8 cellular contexts compared by ENCODE assay signal in genomic region chr19:57558525-57558924, GRCh38. TPM values are rescaled to one million over a fixed set of nuclear protein-coding genes. Genes with fewer than 3 reads are reported as not detected.
A peak's percentile ranks its signal among the peaks of the same experiment; 100 is the strongest.
DNase-seq lines count a peak whose midpoint lies in the region; ATAC-seq and TF ChIP-seq lines count a peak whose summit lies in the region.

No MANE protein-coding gene starts in this region.

- H3K27ac Mint-ChIP-seq in endothelial cell (ENCODE audit: unreplicated experiment) (peak overlapping the region; percentile 70), osteocyte (ENCODE audit: unreplicated experiment) (peak overlapping the region; percentile 93)

- H3K4me3 Mint-ChIP-seq in endothelial cell (ENCODE audit: unreplicated experiment) (peak overlapping the region; percentile 100), osteocyte (ENCODE audit: unreplicated experiment) (peak overlapping the region; percentile 93)

- H3K36me3 ChIP-seq in OCI-LY7 (ENCODE audit: insufficient read depth, low read length) = peaks cover 22% of the 10 kb centered on the region

- no peak overlapping the region for H2AFZ ChIP-seq in OCI-LY7 (ENCODE audit: low read length)

- POLR2A ChIA-PET in OCI-LY7 (lab: Charles Lee) = no interaction called here
- POLR2A ChIA-PET in HEK293T (lab: Yijun Ruan, JAX) = interaction anchor here (0.9 kb wide), 1 partner anchor 124 kb away, joined by 3 read pairs; the partner anchor contains the start of gene ZNF749

- intact Hi-C loops in OCI-LY7 (cut with micrococcal nuclease; ENCODE audit: unreplicated experiment) = no loop called here

- H3K36me3 Mint-ChIP-seq in endothelial cell (ENCODE audit: low read depth, unreplicated experiment) (peaks cover 63% of the 10 kb centered on the region), osteocyte (ENCODE audit: unreplicated experiment) (peaks cover 50% of the 10 kb centered on the region)

- peaks cover 31% of the 10 kb centered on the region; the same call in 1 of the 2 replicates for H3K9me3 ChIP-seq in OCI-LY7 (ENCODE audit: low read length)

- peaks cover 19% of the 10 kb centered on the region for H3K27me3 Mint-ChIP-seq in endothelial cell (ENCODE audit: unreplicated experiment)
- H3K27me3 Mint-ChIP-seq in osteocyte (ENCODE audit: unreplicated experiment) = no peaks in the 10 kb centered on the region

- TF ChIP-seq CTCF in OCI-LY7 (conservative IDR thresholded peaks at IDR 0.05; ENCODE audit: low read length) (no peak), endothelial cell (IDR thresholded peaks at IDR 0.05; ENCODE audit: unreplicated experiment) (no peak), osteocyte (IDR thresholded peaks at IDR 0.05) (no peak)

- DNase-seq in D341Med (ENCODE audit: low spot score) (peak; percentile 42), OCI-LY7 (ENCODE audit: low spot score) (no peak), endothelial cell (ENCODE audit: low spot score) (no peak), osteocyte (ENCODE audit: extremely low spot score, unreplicated experiment) (no peak), HEK293T (ENCODE audit: extremely low spot score) (no peak), HPDE6-E6E7 (ENCODE audit: extremely low spot score) (no peak)
- no peak for DNase-seq in stimulated activated CD8-positive, alpha-beta memory T cell treated with anti-CD3 and anti-CD28 coated beads, Interleukin-4, amount 100 ng/mL, for 48 hours

- H3K27ac ChIP-seq in OCI-LY7 (ENCODE audit: low read depth, low read length, poor library complexity, severe bottlenecking) = no peak overlapping the region

- ATAC-seq in GM21825 (IDR thresholded peaks at IDR 0.05; ENCODE audit: unreplicated experiment) = no peak

- H4K20me1 ChIP-seq in OCI-LY7 (ENCODE audit: insufficient read depth, low read length) = no peaks in the 10 kb centered on the region

- CTCF ChIA-PET in OCI-LY7 (lab: Charles Lee; ENCODE audit: unreplicated experiment) (no interaction called here), HEK293T (lab: Yijun Ruan, JAX) (no interaction called here)

- no peaks in the 10 kb centered on the region for H3K4me1 ChIP-seq in OCI-LY7 (ENCODE audit: insufficient read depth, low read length, poor library complexity, severe bottlenecking)

- H3K4me1 Mint-ChIP-seq in endothelial cell (ENCODE audit: unreplicated experiment) = peaks cover 16% of the 10 kb centered on the region
- peaks cover 17% of the 10 kb centered on the region for H3K4me1 Mint-ChIP-seq in osteocyte (ENCODE audit: unreplicated experiment)

- H3K79me2 ChIP-seq in OCI-LY7 (ENCODE audit: insufficient read depth, low read depth, low read length) = no peaks in the 10 kb centered on the region

- H3K4me3 ChIP-seq in OCI-LY7 (ENCODE audit: low read depth, low read length, poor library complexity, severe bottlenecking) = peak overlapping the region; percentile 71

- no peaks in the 10 kb centered on the region for H3K9me2 ChIP-seq in OCI-LY7 (ENCODE audit: insufficient read depth, low read length)

- H3K4me2 ChIP-seq in OCI-LY7 (ENCODE audit: low read length) = peak overlapping the region; percentile 83

- no TSS peak for BruUV-seq in OCI-LY7 (replicated peaks; lab: Mats Ljungman, UMichigan)

- H3K9me3 Mint-ChIP-seq in endothelial cell (ENCODE audit: unreplicated experiment) = peaks cover 24% of the 10 kb centered on the region
- H3K9me3 Mint-ChIP-seq in osteocyte (ENCODE audit: unreplicated experiment) = peaks cover 51% of the 10 kb centered on the region

TF ChIP-seq in HEK293T, 16 proteins besides CTCF, POLR2A, EP300 and RAD21:
- TF ChIP-seq PKNOX1 (IDR thresholded peaks at IDR 0.05) (no peak), SUZ12 (IDR thresholded peaks at IDR 0.05) (no peak), TARDBP (IDR thresholded peaks at IDR 0.05) (no peak), FOXA1 (IDR thresholded peaks at IDR 0.05) (no peak), CTBP1 (IDR thresholded peaks at IDR 0.05; ENCODE audit: borderline replicate concordance) (no peak), SP1 (IDR thresholded peaks at IDR 0.05) (no peak), BHLHE40 (IDR thresholded peaks at IDR 0.05; ENCODE audit: borderline replicate concordance) (no peak), ELF4 (IDR thresholded peaks at IDR 0.05) (no peak)

RNA-seq across cellular contexts. Expression of gene ZNF550, which starts 1.1 kb away (rescaled TPM):
- 6.3 and 6.9 TPM in 2 replicates for total RNA-seq in OCI-LY7 (2014; rRNA removed; shearing (Covaris generic))
- total RNA-seq in OCI-LY7 (2022) (6.8 and 8.7 TPM in 2 replicates), endothelial cell (ENCODE audit: unreplicated experiment) (15.3 TPM), osteocyte (10.3 and 11.0 TPM in 2 replicates)

RNA-seq across cellular contexts. Expression of gene ZNF416, which starts 20.2 kb away (rescaled TPM):
- total RNA-seq in OCI-LY7 (2014; rRNA removed; shearing (Covaris generic)) = 4.6 and 5.0 TPM in 2 replicates
- total RNA-seq in OCI-LY7 (2022) (3.1 and 4.9 TPM in 2 replicates), endothelial cell (ENCODE audit: unreplicated experiment) (10.9 TPM), osteocyte (6.5 and 6.8 TPM in 2 replicates)

RNA-seq across cellular contexts. Expression of gene ZIK1, which starts 25.4 kb away (rescaled TPM):
- 0.47 and 0.98 TPM in 2 replicates for total RNA-seq in OCI-LY7 (2014; rRNA removed; shearing (Covaris generic))
- total RNA-seq in OCI-LY7 (2022) = not detected in 2 replicates
- total RNA-seq in endothelial cell (ENCODE audit: unreplicated experiment) = 19.9 TPM
- 6.8 and 7.1 TPM in 2 replicates for total RNA-seq in osteocyte

RNA-seq across cellular contexts. Expression of gene ZNF549, which starts 31.4 kb away (rescaled TPM):
- total RNA-seq in OCI-LY7 (2014; rRNA removed; shearing (Covaris generic)) = 6.1 and 7.5 TPM in 2 replicates
- total RNA-seq in OCI-LY7 (2022) (6.6 and 8.8 TPM in 2 replicates), endothelial cell (ENCODE audit: unreplicated experiment) (10.6 TPM), osteocyte (7.3 and 9.0 TPM in 2 replicates)

RNA-seq across cellular contexts. Expression of gene ZNF530, which starts 41.2 kb away (rescaled TPM):
- 6.2 and 13.4 TPM in 2 replicates for total RNA-seq in OCI-LY7 (2014; rRNA removed; shearing (Covaris generic))
- 7.7 and 8.0 TPM in 2 replicates for total RNA-seq in OCI-LY7 (2022)
- 7.2 TPM for total RNA-seq in endothelial cell (ENCODE audit: unreplicated experiment)
- 2.4 and 2.8 TPM in 2 replicates for total RNA-seq in osteocyte
